ENCODE assay signal across 19 cellular contexts in the genomic region with DNA sequence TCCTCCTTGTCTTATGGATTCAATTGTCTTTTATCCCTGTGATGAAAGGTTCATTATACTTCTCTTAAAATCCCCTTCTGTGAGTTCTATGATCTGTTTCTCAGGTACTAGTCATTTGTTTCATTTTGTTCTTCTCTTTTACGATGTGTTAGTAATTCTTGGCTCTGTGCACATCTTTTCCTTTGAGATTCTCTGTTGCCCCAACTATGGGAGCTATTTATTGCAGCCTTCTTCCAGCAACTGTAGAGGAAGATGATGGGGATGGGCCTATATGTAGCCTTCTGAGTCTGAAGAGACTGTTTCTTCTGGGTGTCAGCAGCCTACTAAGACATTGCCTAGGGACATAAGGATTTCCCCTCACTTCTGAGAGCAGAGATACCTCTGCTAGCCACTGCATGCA. TPM values are rescaled to one million over a fixed set of nuclear protein-coding genes. Genes with fewer than 3 reads are reported as not detected.
DNase-seq lines count a peak whose midpoint lies in the region; ATAC-seq, FAIRE-seq and TF ChIP-seq lines count a peak whose summit lies in the region.
"Had no signal": no experiment of that assay in that cellular context is flagged by ENCODE, and none has a peak within 500 bp of the region (broad histone marks: within the 10 kb centered on the region; RNA-seq: fewer than 3 reads in every experiment).

No MANE protein-coding gene starts in this region.

- no peak for TF ChIP-seq CTCF in GM12878 (IDR thresholded peaks at IDR 0.05 in 2 of 3, conservative IDR thresholded peaks at IDR 0.05 in 1 of 3; ENCODE audit: control insufficient read depth in 2 of 3, extremely low read depth in 1 of 3, insufficient read depth in 1 of 3, low read depth in 3 of 3, low read length in 3 of 3)
- TF ChIP-seq CTCF in uterus (IDR thresholded peaks at IDR 0.05) = no peak

- TF ChIP-seq EP300 in GM12878 (IDR thresholded peaks at IDR 0.05; ENCODE audit: borderline replicate concordance in 1 of 2, control insufficient read depth in 1 of 2, low read depth in 2 of 2, low read length in 2 of 2) = no peak

- H3K9me3 ChIP-seq in GM12878 (replicated peaks; ENCODE audit: control insufficient read depth, insufficient read depth, low read length) (no peaks in the 10 kb centered on the region; the same call in 2 of the 3 replicates), uterus (no peaks in the 10 kb centered on the region)
- H3K9me3 ChIP-seq: Caco-2 had no signal

- H2AFZ ChIP-seq in GM12878 (ENCODE audit: control insufficient read depth, low read depth, low read length) = peak overlapping the region; percentile 33

- H3K27me3 Mint-ChIP-seq in activated CD4-positive, alpha-beta T cell treated with anti-CD3 and anti-CD28 coated beads for 36 hours = no peaks in the 10 kb centered on the region
- peaks cover 6% of the 10 kb centered on the region for H3K27me3 Mint-ChIP-seq in activated naive CD8-positive, alpha-beta T cell treated with anti-CD3 and anti-CD28 coated beads, Interleukin-2, amount 50 U/mL, for 24 hours
- H3K27me3 Mint-ChIP-seq in activated naive CD8-positive, alpha-beta T cell treated with anti-CD3 and anti-CD28 coated beads for 36 hours = no peaks in the 10 kb centered on the region

- no peaks in the 10 kb centered on the region for H3K27me3 ChIP-seq in GM12878 (replicated peaks in 1 of 2; ENCODE audit: control insufficient read depth in 2 of 2, insufficient read depth in 2 of 2, low read length in 1 of 2)
- no peaks in the 10 kb centered on the region for H3K27me3 ChIP-seq in uterus
- H3K27me3 ChIP-seq: BLaER1 had no signal

- H3K9me3 Mint-ChIP-seq in activated CD4-positive, alpha-beta T cell treated with anti-CD3 and anti-CD28 coated beads for 36 hours (ENCODE audit: low read depth) = no peaks in the 10 kb centered on the region
- H3K9me3 Mint-ChIP-seq in activated naive CD8-positive, alpha-beta T cell treated with anti-CD3 and anti-CD28 coated beads, Interleukin-2, amount 50 U/mL, for 24 hours = peaks cover 8% of the 10 kb centered on the region
- H3K9me3 Mint-ChIP-seq in activated naive CD8-positive, alpha-beta T cell treated with anti-CD3 and anti-CD28 coated beads for 36 hours = peaks cover 12% of the 10 kb centered on the region

- BruUV-seq in GM12878 (replicated peaks; lab: Mats Ljungman, UMichigan) = no TSS peak

- peaks cover 32% of the 10 kb centered on the region for H3K4me1 ChIP-seq in GM12878 (ENCODE audit: control insufficient read depth, insufficient read depth, low read length)
- H3K4me1 ChIP-seq in uterus = no peaks in the 10 kb centered on the region
- H3K4me1 ChIP-seq: Caco-2 had no signal

- H3K4me3 Mint-ChIP-seq in activated CD4-positive, alpha-beta T cell treated with anti-CD3 and anti-CD28 coated beads for 36 hours = no peak overlapping the region
- no peak overlapping the region for H3K4me3 Mint-ChIP-seq in activated naive CD8-positive, alpha-beta T cell treated with anti-CD3 and anti-CD28 coated beads, Interleukin-2, amount 50 U/mL, for 24 hours
- no peak overlapping the region for H3K4me3 Mint-ChIP-seq in activated naive CD8-positive, alpha-beta T cell treated with anti-CD3 and anti-CD28 coated beads for 36 hours
- H3K4me3 Mint-ChIP-seq: CD8-positive, alpha-beta memory T cell had no signal

- FAIRE-seq in GM12878 (lab: Jason Lieb, UNC) = no peak
- FAIRE-seq: GM12891, H54, HepG2, HTR-8/SVneo had no signal

- H3K27ac Mint-ChIP-seq in activated CD4-positive, alpha-beta T cell treated with anti-CD3 and anti-CD28 coated beads for 36 hours = no peak overlapping the region
- H3K27ac Mint-ChIP-seq in activated naive CD8-positive, alpha-beta T cell treated with anti-CD3 and anti-CD28 coated beads, Interleukin-2, amount 50 U/mL, for 24 hours = no peak overlapping the region
- no peak overlapping the region for H3K27ac Mint-ChIP-seq in activated naive CD8-positive, alpha-beta T cell treated with anti-CD3 and anti-CD28 coated beads for 36 hours
- H3K27ac Mint-ChIP-seq: CD8-positive, alpha-beta memory T cell had no signal

- SMC1A ChIA-PET in GM12878 (lab: Charles Lee; ENCODE audit: uncharacterized antibody, unreplicated experiment) = interaction anchor here (0.6 to 1.3 kb wide), 8 partner anchors 9 to 666 kb away, joined by 3 to 6 read pairs (median 3); no protein-coding TSS in a partner anchor

- peak; percentile 67 for ATAC-seq in activated CD4-positive, alpha-beta T cell treated with anti-CD3 and anti-CD28 coated beads for 36 hours
- peak; percentile 52 for ATAC-seq in activated naive CD8-positive, alpha-beta T cell treated with anti-CD3 and anti-CD28 coated beads, Interleukin-2, amount 50 U/mL, for 24 hours
- ATAC-seq in GM12878 = no peak
- ATAC-seq: HCT116, HepG2 had no signal

- POLR2A ChIA-PET in activated CD4-positive, alpha-beta T cell treated with anti-CD3 and anti-CD28 coated beads for 36 hours (lab: Charles Lee) = no interaction called here
- POLR2A ChIA-PET in GM12878 (lab: Charles Lee) = interaction anchor here (0.6 to 1.0 kb wide), 2 partner anchors 18 to 49 kb away, joined by 3 read pairs; no protein-coding TSS in a partner anchor

- no peak overlapping the region for H3K4me2 ChIP-seq in GM12878 (ENCODE audit: control insufficient read depth, insufficient read depth)
- H3K4me2 ChIP-seq: BLaER1 had no signal

- H3K9ac ChIP-seq in GM12878 (ENCODE audit: control insufficient read depth, insufficient read depth, low read length) = no peak overlapping the region
- H3K9ac ChIP-seq: BLaER1 had no signal

- no peak for DNase-seq in activated CD4-positive, alpha-beta T cell treated with anti-CD3 and anti-CD28 coated beads for 36 hours
- DNase-seq in activated CD4-positive, alpha-beta T cell treated with anti-CD3 and anti-CD28 coated beads for 4 hours = no peak
- no peak for DNase-seq in activated naive CD8-positive, alpha-beta T cell treated with anti-CD3 and anti-CD28 coated beads, Interleukin-2, amount 50 U/mL, for 24 hours
- no peak for DNase-seq in activated naive CD8-positive, alpha-beta T cell treated with anti-CD3 and anti-CD28 coated beads for 36 hours
- DNase-seq in GM12878 (ENCODE audit: low read depth, low spot score) = no peak
- no peak for DNase-seq in uterus
- no peak for DNase-seq in NK-92 (lab: John Stamatoyannopoulos, UW; ENCODE audit: unreplicated experiment)
- DNase-seq in AG08396 (ENCODE audit: low spot score) = no peak
- DNase-seq: AML-193; Caco-2; CD8-positive, alpha-beta memory T cell; DMS53 had no signal

- no peak for TF ChIP-seq RAD21 in GM12878 (IDR thresholded peaks at IDR 0.05; ENCODE audit: insufficient read depth, low read depth, low read length)

- TF ChIP-seq POLR2A in GM12878 (IDR thresholded peaks at IDR 0.05; ENCODE audit: low read depth, low read length) (no peak), uterus (IDR thresholded peaks at IDR 0.05) (no peak)

- intact Hi-C loops in activated CD4-positive, alpha-beta T cell treated with anti-CD3 and anti-CD28 coated beads for 36 hours (cut with DNase I, micrococcal nuclease) = no loop called here
- intact Hi-C loops in GM12878 (cut with micrococcal nuclease; ENCODE audit: unreplicated experiment) (no loop called here), uterus (cut with DNase I; ENCODE audit: low total_unique reads) (no loop called here)

- no peaks in the 10 kb centered on the region for H3K36me3 ChIP-seq in GM12878 (ENCODE audit: control insufficient read depth in 2 of 2, insufficient read depth in 2 of 2, low read length in 1 of 2)
- no peaks in the 10 kb centered on the region for H3K36me3 ChIP-seq in uterus
- H3K36me3 ChIP-seq: BLaER1 had no signal

- no peaks in the 10 kb centered on the region for H3K79me2 ChIP-seq in GM12878 (ENCODE audit: control insufficient read depth, insufficient read depth, low read length)

- in situ Hi-C loops in GM12878 (cut with MboI) = no loop called here

- WGBS in GM12878 (ENCODE audit: insufficient coverage, insufficient replicate concordance, low lambda C conversion rate, missing lambda C conversion rate) = 0% methylated on average over 1 of the region's 1 CpG

- H3K4me1 Mint-ChIP-seq in activated CD4-positive, alpha-beta T cell treated with anti-CD3 and anti-CD28 coated beads for 36 hours = peaks cover 19% of the 10 kb centered on the region
- H3K4me1 Mint-ChIP-seq in activated naive CD8-positive, alpha-beta T cell treated with anti-CD3 and anti-CD28 coated beads, Interleukin-2, amount 50 U/mL, for 24 hours = peaks cover 22% of the 10 kb centered on the region
- peaks cover 12% of the 10 kb centered on the region for H3K4me1 Mint-ChIP-seq in activated naive CD8-positive, alpha-beta T cell treated with anti-CD3 and anti-CD28 coated beads for 36 hours
- H3K4me1 Mint-ChIP-seq: CD8-positive, alpha-beta memory T cell had no signal

- RAD21 ChIA-PET in GM12878 (lab: Charles Lee; ENCODE audit: unreplicated experiment) = interaction anchor here (0.8 to 1.3 kb wide), 8 partner anchors 17 to 266 kb away, joined by 3 to 4 read pairs (median 3); no protein-coding TSS in a partner anchor

- H3K27ac ChIP-seq in GM12878 (ENCODE audit: control insufficient read depth, insufficient read depth) (no peak overlapping the region), uterus (peak overlapping the region; percentile 2 to 36)
- H3K27ac ChIP-seq: 22Rv1, BLaER1 had no signal

- H3K36me3 Mint-ChIP-seq in activated CD4-positive, alpha-beta T cell treated with anti-CD3 and anti-CD28 coated beads for 36 hours (ENCODE audit: low read depth) = no peaks in the 10 kb centered on the region
- no peaks in the 10 kb centered on the region for H3K36me3 Mint-ChIP-seq in activated naive CD8-positive, alpha-beta T cell treated with anti-CD3 and anti-CD28 coated beads, Interleukin-2, amount 50 U/mL, for 24 hours (ENCODE audit: low read depth)
- no peaks in the 10 kb centered on the region for H3K36me3 Mint-ChIP-seq in activated naive CD8-positive, alpha-beta T cell treated with anti-CD3 and anti-CD28 coated beads for 36 hours

- CTCF ChIA-PET in activated CD4-positive, alpha-beta T cell treated with anti-CD3 and anti-CD28 coated beads for 36 hours (lab: Charles Lee) = interaction anchor here (0.7 kb wide), 1 partner anchor 86 kb away, joined by 3 read pairs; no protein-coding TSS in a partner anchor
- CTCF ChIA-PET in GM12878 (lab: Yijun Ruan, JAX) = interaction anchor here (0.5 to 1.3 kb wide), 6 partner anchors 18 to 270 kb away, joined by 3 read pairs; no protein-coding TSS in a partner anchor

- H4K20me1 ChIP-seq in GM12878 (ENCODE audit: control insufficient read depth, insufficient read depth) = no peaks in the 10 kb centered on the region
- H4K20me1 ChIP-seq: BLaER1 had no signal

- H3K4me3 ChIP-seq in GM12878 (no peak overlapping the region), uterus (no peak overlapping the region)
- H3K4me3 ChIP-seq: BLaER1 had no signal

RNA-seq across cellular contexts. Expression of gene TRERF1, which starts 50.4 kb away (rescaled TPM):
- 10 to 100 TPM; 12.2 to 14.5 TPM for total RNA-seq in activated CD4-positive, alpha-beta T cell treated with anti-CD3 and anti-CD28 coated beads for 36 hours
- 1 to 10 TPM; 6.5 to 6.9 TPM for total RNA-seq in activated naive CD8-positive, alpha-beta T cell treated with anti-CD3 and anti-CD28 coated beads for 36 hours
- total RNA-seq in GM12878 (2013; cell fraction: nucleolus; rRNA removed) = 18.5 and 22.0 TPM in 2 replicates
- 10.1 and 10.7 TPM in 2 replicates for total RNA-seq in GM12878 (2014; rRNA removed)
- total RNA-seq in GM12878 (2014; rRNA removed; fragmentation: Illumina TruSeq; extraction: Trizol) = 7.5 and 7.9 TPM in 2 replicates
- 19.4 and 19.5 TPM in 2 replicates for total RNA-seq in GM12878 (2021)
- polyA plus RNA-seq in GM12878 (2011; ENCODE audit: low read depth) = 3.9 TPM
- polyA plus RNA-seq in GM12878 (2011; rRNA removed) = 1.9 and 2.3 TPM in 2 replicates
- 1.9 and 2.1 TPM in 2 replicates for polyA plus RNA-seq in GM12878 (2011; cell fraction: cytosol; rRNA removed)
- 5.0 and 6.6 TPM in 2 replicates for polyA plus RNA-seq in GM12878 (2011; cell fraction: nucleus; rRNA removed)
- 6.3 and 7.2 TPM in 2 replicates for polyA plus RNA-seq in GM12878 (2012)
- polyA plus RNA-seq in GM12878 (2014; fragmentation: Illumina TruSeq; extraction: Trizol) = 12.7 and 13.6 TPM in 2 replicates
- 1 to 10 TPM; 2.2 to 2.6 TPM for polyA plus RNA-seq in GM12878 (2014; fragmentation: Nextera tagmentation; extraction: Ambion mirVana)
- polyA plus RNA-seq in GM12878 (2014; rRNA removed) = 11.7 and 15.0 TPM in 2 replicates
- 1 to 10 TPM; 5.5 to 6.6 TPM for polyA plus RNA-seq in GM12878 (2016; fragmentation: Nextera tagmentation; extraction: Ambion mirVana)
- 2.2 and 3.4 TPM in 2 replicates for polyA minus RNA-seq in GM12878 (2011; rRNA and poly(A)+ RNA removed)
- 1.7 and 2.7 TPM in 2 replicates for polyA minus RNA-seq in GM12878 (2011; cell fraction: cytosol; rRNA and poly(A)+ RNA removed)
- 1.3 and 2.6 TPM in 2 replicates for polyA minus RNA-seq in GM12878 (2011; cell fraction: nucleus; rRNA and poly(A)+ RNA removed)
- total RNA-seq in uterus = 10 to 100 TPM in 2 of 4 donors, 1 to 10 TPM in 2; 3.3 to 16.3 (median 7.2) TPM
- polyA plus RNA-seq: HepG2 had no signal
